Comparison of ENCODE assay signal across 21 cellular contexts in genomic region chr7:23419845-23420244, GRCh38. TPM values are rescaled to one million over a fixed set of nuclear protein-coding genes. Genes with fewer than 3 reads are reported as not detected.
"Had no signal": no experiment of that assay in that cellular context is flagged by ENCODE, and none has a peak within 500 bp of the region (broad histone marks: within the 10 kb centered on the region; RNA-seq: fewer than 3 reads in every experiment).

No MANE protein-coding gene starts in this region.

- H3K9me3 ChIP-seq: mucosa of descending colon, neutrophil, spleen had no signal

- FAIRE-seq: kidney, urothelium cell line had no signal

- H3K4me3 ChIP-seq: coronary artery, hepatocyte, lung, mucosa of descending colon, spleen had no signal

- H3K36me3 ChIP-seq: neutrophil, spleen had no signal

- ATAC-seq: left cardiac atrium; left ventricle myocardium superior; mucosa of descending colon; naive thymus-derived CD8-positive, alpha-beta T cell; sciatic nerve; stimulated activated naive B cell treated with anti-CD40 and anti-IgM and Interleukin-4, amounts not matched to agents 10 μg/mL and 1 μg/mL and 100 μg/mL, for 72 hours had no signal

- H3K27me3 ChIP-seq: hepatocyte, neutrophil had no signal

- H2AFZ ChIP-seq: hepatocyte had no signal

- H3K36me3 Mint-ChIP-seq: naive thymus-derived CD8-positive, alpha-beta T cell had no signal

- H3K4me1 ChIP-seq: spleen had no signal

- H3K9me3 Mint-ChIP-seq: naive thymus-derived CD8-positive, alpha-beta T cell; stimulated activated naive B cell treated with anti-CD40 and anti-IgM and Interleukin-4, amounts not matched to agents 10 μg/mL and 1 μg/mL and 100 μg/mL, for 72 hours had no signal

- H3K27ac ChIP-seq: coronary artery, hepatocyte, neutrophil, spleen had no signal

- H3K4me2 ChIP-seq: hepatocyte had no signal

- DNase-seq: effector CD4-positive, alpha-beta T cell; foreskin melanocyte; head of caudate nucleus; kidney; left cardiac atrium; left ventricle myocardium superior; mucosa of descending colon; naive thymus-derived CD8-positive, alpha-beta T cell; posterior cingulate gyrus; spleen; stimulated activated CD4-positive, alpha-beta T cell treated with anti-CD3 and anti-CD28 coated beads, Interleukin-15, amount 100 ng/mL, for 24 hours; stimulated activated CD4-positive, alpha-beta T cell treated with anti-CD3 and anti-CD28 coated beads, Interleukin-1b, Interleukin-23, amount 100 ng/mL, for 48 hours; stimulated activated CD4-positive, alpha-beta T cell treated with anti-CD3 and anti-CD28 coated beads, Interleukin-4, amount 100 ng/mL, for 24 hours; stimulated activated naive B cell treated with anti-CD40 and anti-IgM and Interleukin-4, amounts not matched to agents 10 μg/mL and 1 μg/mL and 100 μg/mL, for 72 hours; trophoblast cell had no signal

- H3K27ac Mint-ChIP-seq: stimulated activated naive B cell treated with anti-CD40 and anti-IgM and Interleukin-4, amounts not matched to agents 10 μg/mL and 1 μg/mL and 100 μg/mL, for 72 hours had no signal

- H3K4me3 Mint-ChIP-seq: naive thymus-derived CD8-positive, alpha-beta T cell; stimulated activated naive B cell treated with anti-CD40 and anti-IgM and Interleukin-4, amounts not matched to agents 10 μg/mL and 1 μg/mL and 100 μg/mL, for 72 hours had no signal

RNA-seq across cellular contexts. Expression of gene IGF2BP3, which starts 50.4 kb away (rescaled TPM):
- total RNA-seq: left ventricle myocardium superior; naive thymus-derived CD8-positive, alpha-beta T cell had no signal
